1 cellular context compared by ENCODE assay signal in the genomic region with DNA sequence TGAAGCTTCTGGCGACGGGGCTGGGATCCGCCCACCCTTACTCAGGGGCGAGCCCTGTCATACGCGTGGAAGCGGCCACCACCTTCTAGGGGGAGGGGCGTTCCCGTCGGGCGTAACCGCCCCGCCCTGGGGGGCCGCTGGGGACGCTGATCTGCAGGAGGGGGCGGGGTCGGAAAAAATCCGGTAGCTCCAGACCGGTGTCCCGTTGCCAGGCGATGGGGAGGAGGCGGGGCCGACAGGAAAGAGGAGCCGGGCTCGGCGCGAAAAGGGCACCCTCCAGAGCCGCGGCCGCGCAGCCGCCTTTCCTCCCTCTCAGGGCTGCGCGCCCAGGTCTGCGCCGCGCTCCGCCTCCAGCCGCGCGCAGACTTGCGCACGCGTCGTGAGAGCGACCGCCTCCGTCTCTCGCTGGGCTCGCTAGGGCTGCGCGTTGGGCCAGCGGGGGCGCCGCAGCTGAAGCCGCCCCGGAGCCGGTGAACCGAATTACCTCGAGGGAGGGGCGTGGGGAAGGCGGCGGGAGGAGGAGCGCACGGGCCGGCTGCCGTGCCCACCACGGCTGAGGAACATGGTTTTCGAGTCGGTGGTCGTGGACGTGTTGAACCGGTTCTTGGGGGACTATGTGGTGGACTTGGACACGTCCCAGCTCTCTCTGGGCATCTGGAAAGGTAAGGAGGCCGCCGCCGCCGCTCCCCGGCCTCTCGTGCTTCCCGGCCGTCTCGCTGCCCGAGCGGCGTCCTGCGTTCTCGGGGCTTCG.
TF ChIP-seq lines count a peak whose summit lies in the region.

VPS13A (plus strand) TSS at position 392 of the 751 bp plus-strand sequence; CDS start at position 563, 171 bp downstream.

TF ChIP-seq in HepG2, 621 proteins besides CTCF, POLR2A, EP300 and RAD21 (continued from another document and continues in another):
- TF ChIP-seq CERS6 (CRISPR knock-in tag; IDR thresholded peaks at IDR 0.05), result no peak
- TF ChIP-seq GPBP1L1 (CRISPR knock-in tag; IDR thresholded peaks at IDR 0.05), result no peak
- TF ChIP-seq SNAPC5 (CRISPR knock-in tag; IDR thresholded peaks at IDR 0.05; ENCODE audit: borderline replicate concordance), result no peak
- TF ChIP-seq ZNF282 (IDR thresholded peaks at IDR 0.05; ENCODE audit: partially characterized antibody), result no peak
- TF ChIP-seq ETV5 (CRISPR knock-in tag; IDR thresholded peaks at IDR 0.05; ENCODE audit: borderline replicate concordance), result no peak; the same call in 1 of the 2 replicates
- TF ChIP-seq, protein P1, sequence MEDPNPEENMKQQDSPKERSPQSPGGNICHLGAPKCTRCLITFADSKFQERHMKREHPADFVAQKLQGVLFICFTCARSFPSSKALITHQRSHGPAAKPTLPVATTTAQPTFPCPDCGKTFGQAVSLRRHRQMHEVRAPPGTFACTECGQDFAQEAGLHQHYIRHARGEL (CRISPR knock-in tag; IDR thresholded peaks at IDR 0.05), result no peak
- TF ChIP-seq RELA (CRISPR knock-in tag; IDR thresholded peaks at IDR 0.05), result peak; percentile 48; the same call in 1 of the 2 replicates
- TF ChIP-seq NR0B2 (CRISPR knock-in tag; IDR thresholded peaks at IDR 0.05), result no peak
- TF ChIP-seq, protein P2, sequence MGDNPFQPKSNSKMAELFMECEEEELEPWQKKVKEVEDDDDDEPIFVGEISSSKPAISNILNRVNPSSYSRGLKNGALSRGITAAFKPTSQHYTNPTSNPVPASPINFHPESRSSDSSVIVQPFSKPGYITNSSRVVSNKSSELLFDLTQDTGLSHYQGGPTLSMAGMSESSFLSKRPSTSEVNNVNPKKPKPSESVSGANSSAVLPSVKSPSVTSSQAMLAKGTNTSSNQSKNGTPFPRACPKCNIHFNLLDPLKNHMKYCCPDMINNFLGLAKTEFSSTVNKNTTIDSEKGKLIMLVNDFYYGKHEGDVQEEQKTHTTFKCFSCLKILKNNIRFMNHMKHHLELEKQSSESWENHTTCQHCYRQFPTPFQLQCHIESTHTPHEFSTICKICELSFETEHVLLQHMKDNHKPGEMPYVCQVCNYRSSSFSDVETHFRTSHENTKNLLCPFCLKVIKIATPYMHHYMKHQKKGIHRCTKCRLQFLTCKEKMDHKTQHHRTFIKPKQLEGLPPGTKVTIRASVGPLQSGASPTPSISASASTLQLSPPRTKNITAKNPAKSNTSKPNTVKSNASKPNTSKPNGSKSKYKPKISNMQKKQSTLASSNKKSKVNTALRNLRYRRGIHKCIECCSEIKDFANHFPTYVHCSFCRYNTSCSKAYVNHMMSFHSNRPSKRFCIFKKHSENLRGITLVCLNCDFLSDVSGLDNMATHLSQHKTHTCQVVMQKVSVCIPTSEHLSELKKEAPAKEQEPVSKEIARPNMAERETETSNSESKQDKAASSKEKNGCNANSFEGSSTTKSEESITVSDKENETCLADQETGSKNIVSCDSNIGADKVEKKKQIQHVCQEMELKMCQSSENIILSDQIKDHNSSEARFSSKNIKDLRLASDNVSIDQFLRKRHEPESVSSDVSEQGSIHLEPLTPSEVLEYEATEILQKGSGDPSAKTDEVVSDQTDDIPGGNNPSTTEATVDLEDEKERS (CRISPR knock-in tag; IDR thresholded peaks at IDR 0.05), result no peak
- TF ChIP-seq PHB2 (IDR thresholded peaks at IDR 0.05; ENCODE audit: partially characterized antibody), result no peak
- TF ChIP-seq, protein P3, sequence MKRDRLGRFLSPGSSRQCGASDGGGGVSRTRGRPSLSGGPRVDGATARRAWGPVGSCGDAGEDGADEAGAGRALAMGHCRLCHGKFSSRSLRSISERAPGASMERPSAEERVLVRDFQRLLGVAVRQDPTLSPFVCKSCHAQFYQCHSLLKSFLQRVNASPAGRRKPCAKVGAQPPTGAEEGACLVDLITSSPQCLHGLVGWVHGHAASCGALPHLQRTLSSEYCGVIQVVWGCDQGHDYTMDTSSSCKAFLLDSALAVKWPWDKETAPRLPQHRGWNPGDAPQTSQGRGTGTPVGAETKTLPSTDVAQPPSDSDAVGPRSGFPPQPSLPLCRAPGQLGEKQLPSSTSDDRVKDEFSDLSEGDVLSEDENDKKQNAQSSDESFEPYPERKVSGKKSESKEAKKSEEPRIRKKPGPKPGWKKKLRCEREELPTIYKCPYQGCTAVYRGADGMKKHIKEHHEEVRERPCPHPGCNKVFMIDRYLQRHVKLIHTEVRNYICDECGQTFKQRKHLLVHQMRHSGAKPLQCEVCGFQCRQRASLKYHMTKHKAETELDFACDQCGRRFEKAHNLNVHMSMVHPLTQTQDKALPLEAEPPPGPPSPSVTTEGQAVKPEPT (CRISPR knock-in tag; IDR thresholded peaks at IDR 0.05; ENCODE audit: low read depth), result no peak
- TF ChIP-seq RARA (CRISPR knock-in tag; IDR thresholded peaks at IDR 0.05), result peak; percentile 6; the same call in 1 of the 2 replicates
- no peak for TF ChIP-seq MAFG (CRISPR knock-in tag; IDR thresholded peaks at IDR 0.05)
- TF ChIP-seq, protein P4, sequence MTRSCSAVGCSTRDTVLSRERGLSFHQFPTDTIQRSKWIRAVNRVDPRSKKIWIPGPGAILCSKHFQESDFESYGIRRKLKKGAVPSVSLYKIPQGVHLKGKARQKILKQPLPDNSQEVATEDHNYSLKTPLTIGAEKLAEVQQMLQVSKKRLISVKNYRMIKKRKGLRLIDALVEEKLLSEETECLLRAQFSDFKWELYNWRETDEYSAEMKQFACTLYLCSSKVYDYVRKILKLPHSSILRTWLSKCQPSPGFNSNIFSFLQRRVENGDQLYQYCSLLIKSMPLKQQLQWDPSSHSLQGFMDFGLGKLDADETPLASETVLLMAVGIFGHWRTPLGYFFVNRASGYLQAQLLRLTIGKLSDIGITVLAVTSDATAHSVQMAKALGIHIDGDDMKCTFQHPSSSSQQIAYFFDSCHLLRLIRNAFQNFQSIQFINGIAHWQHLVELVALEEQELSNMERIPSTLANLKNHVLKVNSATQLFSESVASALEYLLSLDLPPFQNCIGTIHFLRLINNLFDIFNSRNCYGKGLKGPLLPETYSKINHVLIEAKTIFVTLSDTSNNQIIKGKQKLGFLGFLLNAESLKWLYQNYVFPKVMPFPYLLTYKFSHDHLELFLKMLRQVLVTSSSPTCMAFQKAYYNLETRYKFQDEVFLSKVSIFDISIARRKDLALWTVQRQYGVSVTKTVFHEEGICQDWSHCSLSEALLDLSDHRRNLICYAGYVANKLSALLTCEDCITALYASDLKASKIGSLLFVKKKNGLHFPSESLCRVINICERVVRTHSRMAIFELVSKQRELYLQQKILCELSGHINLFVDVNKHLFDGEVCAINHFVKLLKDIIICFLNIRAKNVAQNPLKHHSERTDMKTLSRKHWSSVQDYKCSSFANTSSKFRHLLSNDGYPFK (CRISPR knock-in tag; IDR thresholded peaks at IDR 0.05; ENCODE audit: borderline replicate concordance), result no peak
- TF ChIP-seq E2F1 (CRISPR knock-in tag; IDR thresholded peaks at IDR 0.05), result peak; percentile 68; the same call in 1 of the 2 replicates
- no peak; the same call in 1 of the 2 replicates for TF ChIP-seq ZNF547 (CRISPR knock-in tag; IDR thresholded peaks at IDR 0.05)
- no peak for TF ChIP-seq ZNF850 (CRISPR knock-in tag; conservative IDR thresholded peaks at IDR 0.05)
- TF ChIP-seq GTF2F1 (IDR thresholded peaks at IDR 0.05; ENCODE audit: low read length), result no peak
- TF ChIP-seq ELF1 (CRISPR knock-in tag; IDR thresholded peaks at IDR 0.05), result no peak
- TF ChIP-seq STAG1 (CRISPR knock-in tag; IDR thresholded peaks at IDR 0.05), result no peak
- TF ChIP-seq, protein P5, sequence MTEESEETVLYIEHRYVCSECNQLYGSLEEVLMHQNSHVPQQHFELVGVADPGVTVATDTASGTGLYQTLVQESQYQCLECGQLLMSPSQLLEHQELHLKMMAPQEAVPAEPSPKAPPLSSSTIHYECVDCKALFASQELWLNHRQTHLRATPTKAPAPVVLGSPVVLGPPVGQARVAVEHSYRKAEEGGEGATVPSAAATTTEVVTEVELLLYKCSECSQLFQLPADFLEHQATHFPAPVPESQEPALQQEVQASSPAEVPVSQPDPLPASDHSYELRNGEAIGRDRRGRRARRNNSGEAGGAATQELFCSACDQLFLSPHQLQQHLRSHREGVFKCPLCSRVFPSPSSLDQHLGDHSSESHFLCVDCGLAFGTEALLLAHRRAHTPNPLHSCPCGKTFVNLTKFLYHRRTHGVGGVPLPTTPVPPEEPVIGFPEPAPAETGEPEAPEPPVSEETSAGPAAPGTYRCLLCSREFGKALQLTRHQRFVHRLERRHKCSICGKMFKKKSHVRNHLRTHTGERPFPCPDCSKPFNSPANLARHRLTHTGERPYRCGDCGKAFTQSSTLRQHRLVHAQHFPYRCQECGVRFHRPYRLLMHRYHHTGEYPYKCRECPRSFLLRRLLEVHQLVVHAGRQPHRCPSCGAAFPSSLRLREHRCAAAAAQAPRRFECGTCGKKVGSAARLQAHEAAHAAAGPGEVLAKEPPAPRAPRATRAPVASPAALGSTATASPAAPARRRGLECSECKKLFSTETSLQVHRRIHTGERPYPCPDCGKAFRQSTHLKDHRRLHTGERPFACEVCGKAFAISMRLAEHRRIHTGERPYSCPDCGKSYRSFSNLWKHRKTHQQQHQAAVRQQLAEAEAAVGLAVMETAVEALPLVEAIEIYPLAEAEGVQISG (CRISPR knock-in tag; IDR thresholded peaks at IDR 0.05), result no peak; the same call in 1 of the 2 replicates
- peak; percentile 57 for TF ChIP-seq POLR2AphosphoS5 (IDR thresholded peaks at IDR 0.05; ENCODE audit: low read depth, low read length)
- TF ChIP-seq ZNF597 (CRISPR knock-in tag; IDR thresholded peaks at IDR 0.05), result no peak
- no peak for TF ChIP-seq ZNF12 (CRISPR knock-in tag; IDR thresholded peaks at IDR 0.05)
- no peak for TF ChIP-seq SYNCRIP (IDR thresholded peaks at IDR 0.05; ENCODE audit: insufficient read depth, low read depth, low read length)
- TF ChIP-seq ZNF761 (CRISPR knock-in tag; conservative IDR thresholded peaks at IDR 0.05), result peak; percentile 6; the same call in 1 of the 2 replicates
- no peak for TF ChIP-seq ZNF138 (CRISPR knock-in tag; IDR thresholded peaks at IDR 0.05; ENCODE audit: low read depth)
- no peak for TF ChIP-seq PAX8 (CRISPR knock-in tag; IDR thresholded peaks at IDR 0.05; ENCODE audit: borderline replicate concordance)
- TF ChIP-seq KDM2A (CRISPR knock-in tag; IDR thresholded peaks at IDR 0.05; ENCODE audit: borderline replicate concordance, low read depth), result peak; percentile 68; the same call in 1 of the 2 replicates
- TF ChIP-seq RFXAP (CRISPR knock-in tag; IDR thresholded peaks at IDR 0.05; ENCODE audit: borderline replicate concordance), result no peak
- no peak for TF ChIP-seq ZNF260 (CRISPR knock-in tag; IDR thresholded peaks at IDR 0.05; ENCODE audit: borderline replicate concordance, low read depth)
- TF ChIP-seq HOXA5 (CRISPR knock-in tag; IDR thresholded peaks at IDR 0.05), result no peak
- TF ChIP-seq TCF12 (IDR thresholded peaks at IDR 0.05), result no peak
- TF ChIP-seq TCF12 (CRISPR knock-in tag; IDR thresholded peaks at IDR 0.05), result no peak
- no peak for TF ChIP-seq ZBTB20 (CRISPR knock-in tag; IDR thresholded peaks at IDR 0.05; ENCODE audit: borderline replicate concordance, low read depth)
- TF ChIP-seq BCL6 (CRISPR knock-in tag; IDR thresholded peaks at IDR 0.05), result no peak
- TF ChIP-seq SSRP1 (CRISPR knock-in tag; IDR thresholded peaks at IDR 0.05), result 0 out of 2 replicates have a peak, but pooled peaks have one; percentile 37
- no peak for TF ChIP-seq ZNF17 (CRISPR knock-in tag; IDR thresholded peaks at IDR 0.05)
- TF ChIP-seq NR2F6 (IDR thresholded peaks at IDR 0.05), result no peak
- no peak for TF ChIP-seq NR2F6 (CRISPR knock-in tag; IDR thresholded peaks at IDR 0.05)
- TF ChIP-seq ZNF660 (CRISPR knock-in tag; IDR thresholded peaks at IDR 0.05; ENCODE audit: borderline replicate concordance, low read depth), result no peak
- 0 out of 2 replicates have a peak, but pooled peaks have one; percentile 12 for TF ChIP-seq ZNF83 (CRISPR knock-in tag; IDR thresholded peaks at IDR 0.05; ENCODE audit: borderline replicate concordance)
